In the genomic region with DNA sequence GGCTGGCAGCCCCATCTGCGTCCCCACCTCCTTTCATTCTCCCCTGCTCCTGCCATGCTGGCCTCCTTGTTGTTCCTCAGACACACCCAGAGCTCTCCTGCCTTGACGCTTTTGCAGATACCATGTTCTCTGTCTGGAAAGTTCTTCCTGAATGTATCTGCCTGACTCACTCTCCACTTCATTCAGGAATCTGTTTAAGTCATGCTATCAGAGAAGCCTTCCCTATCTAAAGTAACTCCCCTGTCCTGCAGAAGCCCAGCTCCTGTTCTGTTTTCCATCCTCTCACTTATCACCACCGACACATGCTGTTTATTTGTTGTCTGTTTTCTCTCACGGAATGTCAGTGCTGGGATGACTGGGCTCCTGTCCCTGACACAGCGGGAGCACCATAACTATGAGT, we compare ENCODE assay signal across 34 cellular contexts.
DNase-seq lines count a peak whose midpoint lies in the region; ATAC-seq, FAIRE-seq and TF ChIP-seq lines count a peak whose summit lies in the region.
"Had no signal": no experiment of that assay in that cellular context is flagged by ENCODE, and none has a peak within 500 bp of the region (broad histone marks: within the 10 kb centered on the region; RNA-seq: fewer than 3 reads in every experiment).

No MANE protein-coding gene starts in this region.

- CTCF ChIA-PET in IMR-90 (lab: Yijun Ruan, JAX), result interaction anchor here (1.1 to 1.6 kb wide), 2 partner anchors 15 to 18 kb away, joined by 3 to 7 read pairs; no protein-coding TSS in a partner anchor

- no peak overlapping the region; the same call in 1 of the 2 replicates for H3K4ac ChIP-seq in IMR-90 (ENCODE audit: low read depth, low read length)
- H3K4ac ChIP-seq in mesendoderm (ENCODE audit: low read depth, low read length), result no peak overlapping the region

- POLR2A ChIA-PET in IMR-90 (lab: Charles Lee; ENCODE audit: unreplicated experiment), result no interaction called here

- no peak overlapping the region for H4K5ac ChIP-seq in IMR-90 (ENCODE audit: low read depth, low read length)
- H4K5ac ChIP-seq in mesendoderm (ENCODE audit: low read length), result no peak overlapping the region

- H3K18ac ChIP-seq in IMR-90 (ENCODE audit: low read depth, low read length), result no peak overlapping the region
- no peak overlapping the region for H3K18ac ChIP-seq in mesendoderm (ENCODE audit: low read length)

- ATAC-seq in IMR-90 (ENCODE audit: low read depth) (peak; percentile 51; the same call in 1 of the 2 replicates), heart left ventricle (peak; percentile 86 to 88 (median 88)), HG03280 (IDR thresholded peaks at IDR 0.05; ENCODE audit: unreplicated experiment) (no peak), GM18861 (IDR thresholded peaks at IDR 0.05; ENCODE audit: unreplicated experiment) (no peak)
- ATAC-seq: esophagus mucosa; left lung; naive thymus-derived CD8-positive, alpha-beta T cell; stimulated activated memory B cell treated with anti-CD40 and anti-IgM and Interleukin-4, amounts not matched to agents 10 μg/mL and 1 μg/mL and 100 μg/mL, for 72 hours had no signal

- dilution Hi-C loops in IMR-90 (cut with HindIII; ENCODE audit: low sequenced_read_pairs, unreplicated experiment), result no loop called here

- H3K36me3 ChIP-seq in IMR-90 (ENCODE audit: control insufficient read depth, insufficient read depth, low read length), result no peaks in the 10 kb centered on the region
- H3K36me3 ChIP-seq in astrocyte (ENCODE audit: insufficient read depth, low read length), result no peaks in the 10 kb centered on the region
- peaks cover 0 to 5% (median 0%) of the 10 kb centered on the region in 9 donors for H3K36me3 ChIP-seq in heart left ventricle
- H3K36me3 ChIP-seq in mesendoderm (ENCODE audit: control insufficient read depth, insufficient read depth, low read length), result no peaks in the 10 kb centered on the region
- H3K36me3 ChIP-seq in Karpas-422 (ENCODE audit: insufficient read depth, low read length), result no peaks in the 10 kb centered on the region
- H3K36me3 ChIP-seq: BLaER1, left lung, upper lobe of left lung had no signal

- H4K91ac ChIP-seq in IMR-90 (ENCODE audit: insufficient read depth, low read depth, low read length), result no peak overlapping the region

- H3K27me3 Mint-ChIP-seq in astrocyte (ENCODE audit: low read depth, unreplicated experiment), result no peaks in the 10 kb centered on the region
- peaks cover 2% of the 10 kb centered on the region for H3K27me3 Mint-ChIP-seq in activated CD4-positive, alpha-beta T cell treated with anti-CD3 and anti-CD28 coated beads, Interleukin-2, amount 10 ng/mL, durations not matched to agents 24 days and 14 days
- H3K27me3 Mint-ChIP-seq: activated B cell treated with CpG ODN at 0.5 μM for 24 hours; activated T-cell treated with anti-CD3 and anti-CD28 coated beads, Interleukin-2, amount 50 U/mL, for 24 hours; dendritic cell treated with granulocyte-macrophage colony-stimulating factor and Interleukin-4, amounts not matched to agents 40 ng/mL and 50 ng/mL, for 4 days had no signal

- H2AFZ ChIP-seq in IMR-90 (replicated peaks; ENCODE audit: low read length, poor library complexity), result no peak overlapping the region
- no peak overlapping the region for H2AFZ ChIP-seq in astrocyte (ENCODE audit: low read depth, low read length)
- no peak overlapping the region for H2AFZ ChIP-seq in Karpas-422 (ENCODE audit: low read length)

- TF ChIP-seq POLR2A in IMR-90 (IDR thresholded peaks at IDR 0.05; ENCODE audit: low read depth, low read length) (no peak), heart left ventricle (IDR thresholded peaks at IDR 0.05) (no peak)

- H4K20me1 ChIP-seq in IMR-90 (ENCODE audit: insufficient read depth, low read length) (no peaks in the 10 kb centered on the region), astrocyte (ENCODE audit: insufficient read depth, low read length) (no peaks in the 10 kb centered on the region), Karpas-422 (ENCODE audit: insufficient read depth, low read depth, low read length) (no peaks in the 10 kb centered on the region)
- H4K20me1 ChIP-seq: BLaER1 had no signal

- no peak overlapping the region for H2BK20ac ChIP-seq in IMR-90 (ENCODE audit: low read depth, low read length)

- H3K4me1 Mint-ChIP-seq in astrocyte (ENCODE audit: low read depth, unreplicated experiment), result peaks cover 29% of the 10 kb centered on the region
- H3K4me1 Mint-ChIP-seq in activated CD4-positive, alpha-beta T cell treated with anti-CD3 and anti-CD28 coated beads, Interleukin-2, amount 10 ng/mL, durations not matched to agents 24 days and 14 days, result no peaks in the 10 kb centered on the region
- H3K4me1 Mint-ChIP-seq: activated B cell treated with CpG ODN at 0.5 μM for 24 hours; activated naive CD8-positive, alpha-beta T cell treated with anti-CD3 and anti-CD28 coated beads, Interleukin-2, amount 10 ng/mL, durations not matched to agents 7 days and 5 days; central memory CD8-positive, alpha-beta T cell; naive thymus-derived CD8-positive, alpha-beta T cell; stimulated activated memory B cell treated with anti-CD40 and anti-IgM and Interleukin-4, amounts not matched to agents 10 μg/mL and 1 μg/mL and 100 μg/mL, for 72 hours had no signal

- DNase-seq in IMR-90, result peak; percentile 10
- DNase-seq in astrocyte (ENCODE audit: low read depth), result peak; percentile 46
- peak in 1 of 5 donors; percentile 82 for DNase-seq in heart left ventricle
- DNase-seq in mesendoderm, result peak; percentile 75
- no peak for DNase-seq in Karpas-422
- no peak for DNase-seq in activated CD4-positive, alpha-beta T cell treated with anti-CD3 and anti-CD28 coated beads, Interleukin-2, amount 10 ng/mL, durations not matched to agents 24 days and 14 days
- DNase-seq: activated B cell treated with CpG ODN at 0.5 μM for 24 hours; activated CD4-positive, alpha-beta T cell treated with anti-CD3 and anti-CD28 coated beads, Interleukin-2, amount 50 U/mL, for 1 hour; activated effector memory CD4-positive, alpha-beta T cell treated with anti-CD3 and anti-CD28 coated beads, Interleukin-2, amount 50 U/mL, for 16 hours; activated naive CD8-positive, alpha-beta T cell treated with anti-CD3 and anti-CD28 coated beads, Interleukin-2, amount 10 ng/mL, durations not matched to agents 7 days and 5 days; activated T-cell treated with anti-CD3 and anti-CD28 coated beads, Interleukin-2, amount 50 U/mL, for 24 hours; H9; Kasumi-1; left lung; naive thymus-derived CD8-positive, alpha-beta T cell; NCI-H1417 treated with DMSO at 0.1 percent for 48 hours; NCI-H2029 treated with DMSO at 0.1 percent for 48 hours; NCI-H2227 treated with DMSO at 0.1 percent for 48 hours; NCI-H748 treated with DMSO at 0.1 percent for 48 hours; nucleus accumbens; substantia nigra; T-helper 1 cell; upper lobe of left lung had no signal

- peak; percentile 23 for FAIRE-seq in astrocyte (lab: Jason Lieb, UNC)
- FAIRE-seq: frontal cortex, GM12891 had no signal

- peaks cover 4% of the 10 kb centered on the region for H3K9me3 Mint-ChIP-seq in astrocyte (ENCODE audit: unreplicated experiment)
- H3K9me3 Mint-ChIP-seq in activated CD4-positive, alpha-beta T cell treated with anti-CD3 and anti-CD28 coated beads, Interleukin-2, amount 10 ng/mL, durations not matched to agents 24 days and 14 days, result no peaks in the 10 kb centered on the region
- H3K9me3 Mint-ChIP-seq: activated B cell treated with CpG ODN at 0.5 μM for 24 hours; activated naive CD8-positive, alpha-beta T cell treated with anti-CD3 and anti-CD28 coated beads, Interleukin-2, amount 10 ng/mL, durations not matched to agents 7 days and 5 days; activated T-cell treated with anti-CD3 and anti-CD28 coated beads, Interleukin-2, amount 50 U/mL, for 24 hours; central memory CD8-positive, alpha-beta T cell; dendritic cell treated with granulocyte-macrophage colony-stimulating factor and Interleukin-4, amounts not matched to agents 40 ng/mL and 50 ng/mL, for 4 days; H9; naive thymus-derived CD8-positive, alpha-beta T cell; stimulated activated memory B cell treated with anti-CD40 and anti-IgM and Interleukin-4, amounts not matched to agents 10 μg/mL and 1 μg/mL and 100 μg/mL, for 72 hours had no signal

- TF ChIP-seq RAD21 in IMR-90 (IDR thresholded peaks at IDR 0.05; ENCODE audit: low read length), result no peak

- intact Hi-C loops in IMR-90 (cut with micrococcal nuclease) (no loop called here), heart left ventricle (cut with DNase I) (loop anchor here in 1 of 10 donors (5.0 kb wide), 1 partner anchor 80 kb away; a partner anchor contains a TSS)
- intact Hi-C loops in activated CD4-positive, alpha-beta T cell treated with anti-CD3 and anti-CD28 coated beads, Interleukin-2, amount 10 ng/mL, durations not matched to agents 24 days and 14 days (cut with micrococcal nuclease), result no loop called here

- H3K79me2 ChIP-seq in astrocyte (ENCODE audit: insufficient read depth, low read length) (no peaks in the 10 kb centered on the region), mesendoderm (ENCODE audit: control insufficient read depth, insufficient read depth, low read length) (no peaks in the 10 kb centered on the region), Karpas-422 (ENCODE audit: low read length) (no peaks in the 10 kb centered on the region)

- H3K56ac ChIP-seq in IMR-90 (ENCODE audit: extremely low read depth, insufficient read depth, low read length), result no peak overlapping the region
- H3K56ac ChIP-seq in mesendoderm (ENCODE audit: low read length), result no peak overlapping the region

- TF ChIP-seq CTCF in IMR-90 (conservative IDR thresholded peaks at IDR 0.05; ENCODE audit: low read depth, low read length) (no peak), astrocyte (IDR thresholded peaks at IDR 0.05; ENCODE audit: insufficient read depth, low read depth, low read length) (no peak), heart left ventricle (IDR thresholded peaks at IDR 0.05) (no peak)

- no TSS peak for BruUV-seq in IMR-90 (replicated peaks; lab: Mats Ljungman, UMichigan)

- H3K9ac ChIP-seq in IMR-90 (ENCODE audit: low read depth, low read length) (no peak overlapping the region), astrocyte (ENCODE audit: low read length) (no peak overlapping the region), mesendoderm (ENCODE audit: low read length) (no peak overlapping the region), Karpas-422 (ENCODE audit: low read length) (no peak overlapping the region)
- H3K9ac ChIP-seq: BLaER1 had no signal

- H3K4me1 ChIP-seq in IMR-90 (ENCODE audit: control insufficient read depth, insufficient read depth, low read length), result peaks cover 5% of the 10 kb centered on the region
- H3K4me1 ChIP-seq in astrocyte (ENCODE audit: insufficient read depth, low read length), result peaks cover 12% of the 10 kb centered on the region
- peaks cover 0 to 27% (median 3%) of the 10 kb centered on the region in 12 donors for H3K4me1 ChIP-seq in heart left ventricle
- H3K4me1 ChIP-seq in mesendoderm (ENCODE audit: control insufficient read depth, low read depth, low read length), result peaks cover 2% of the 10 kb centered on the region
- no peaks in the 10 kb centered on the region for H3K4me1 ChIP-seq in Karpas-422 (ENCODE audit: low read length)
- H3K4me1 ChIP-seq: ascending aorta, left lung, upper lobe of left lung had no signal

- no peak overlapping the region for H3K4me2 ChIP-seq in IMR-90 (ENCODE audit: low read depth, low read length)
- no peak overlapping the region for H3K4me2 ChIP-seq in astrocyte (ENCODE audit: low read length)
- H3K4me2 ChIP-seq in mesendoderm (ENCODE audit: low read length), result no peak overlapping the region
- no peak overlapping the region for H3K4me2 ChIP-seq in Karpas-422 (ENCODE audit: low read depth, low read length, poor library complexity, severe bottlenecking)
- H3K4me2 ChIP-seq: BLaER1 had no signal

- no peak overlapping the region for H2AK9ac ChIP-seq in IMR-90 (replicated peaks; ENCODE audit: low read depth, low read length, poor library complexity)

- peaks cover 14% of the 10 kb centered on the region for H3K27me3 ChIP-seq in IMR-90 (ENCODE audit: control insufficient read depth, insufficient read depth, low read length)
- peaks cover 2% of the 10 kb centered on the region for H3K27me3 ChIP-seq in astrocyte (ENCODE audit: insufficient read depth, low read length)
- no peaks in the 10 kb centered on the region for H3K27me3 ChIP-seq in heart left ventricle
- H3K27me3 ChIP-seq in mesendoderm (ENCODE audit: insufficient read depth, low read length, poor library complexity), result no peaks in the 10 kb centered on the region
- H3K27me3 ChIP-seq in Karpas-422 (ENCODE audit: low read length), result no peaks in the 10 kb centered on the region
- H3K27me3 ChIP-seq: ascending aorta, BLaER1, left lung, upper lobe of left lung had no signal

- peaks cover 7% of the 10 kb centered on the region; the same call in 1 of the 2 replicates for H3K9me1 ChIP-seq in IMR-90 (ENCODE audit: insufficient read depth, low read length)

- no peaks in the 10 kb centered on the region for H3K9me2 ChIP-seq in Karpas-422 (replicated peaks; ENCODE audit: insufficient read depth, low read length)

- H3K4me3 ChIP-seq in IMR-90 (ENCODE audit: insufficient read depth, low read depth, low read length) (no peak overlapping the region), astrocyte (ENCODE audit: insufficient read depth, low read depth, low read length) (no peak overlapping the region), heart left ventricle (no peak overlapping the region), mesendoderm (ENCODE audit: low read length) (no peak overlapping the region), Karpas-422 (ENCODE audit: low read length) (no peak overlapping the region)
- H3K4me3 ChIP-seq: ascending aorta, BLaER1, left lung, upper lobe of left lung had no signal

- in situ Hi-C loops in IMR-90 (cut with MboI; ENCODE audit: low sequenced_read_pairs), result no loop called here

- H3K23ac ChIP-seq in IMR-90 (ENCODE audit: low read depth, low read length) (no peak overlapping the region), mesendoderm (ENCODE audit: low read length) (no peak overlapping the region)

- no peaks in the 10 kb centered on the region for H3K79me1 ChIP-seq in IMR-90 (ENCODE audit: low read depth in 1 of 2, low read length in 2 of 2)
- H3K79me1 ChIP-seq in mesendoderm (ENCODE audit: low read length), result no peaks in the 10 kb centered on the region

- H2BK120ac ChIP-seq in IMR-90 (ENCODE audit: low read depth, low read length), result no peak overlapping the region
- no peak overlapping the region for H2BK120ac ChIP-seq in mesendoderm (ENCODE audit: low read depth, low read length)

- H3K9me3 ChIP-seq in IMR-90 (ENCODE audit: control insufficient read depth, insufficient read depth, low read length), result no peaks in the 10 kb centered on the region
- no peaks in the 10 kb centered on the region for H3K9me3 ChIP-seq in astrocyte (ENCODE audit: insufficient read depth, low read depth, low read length)
- H3K9me3 ChIP-seq in heart left ventricle, result no peaks in the 10 kb centered on the region
- H3K9me3 ChIP-seq in Karpas-422 (ENCODE audit: low read length), result no peaks in the 10 kb centered on the region
- H3K9me3 ChIP-seq: ascending aorta, BLaER1, left lung, upper lobe of left lung had no signal

- 89% methylated on average over 3 of the region's 5 CpGs; no CpG with 5 or more reads in 1 of the 2 experiments for WGBS in IMR-90 (ENCODE audit: extremely low coverage in 2 of 2, insufficient read length in 1 of 2), 2 experiments
- WGBS in heart left ventricle, 4 donors, result 48 to 69% (median 56%) methylated on average over 5 of the region's 5 CpGs
- WGBS in mesendoderm (ENCODE audit: extremely low coverage, insufficient coverage, low lambda C conversion rate), result no CpG with 5 or more reads among the region's 5 CpGs

- peaks cover 42% of the 10 kb centered on the region for H3K36me3 Mint-ChIP-seq in astrocyte (ENCODE audit: low read depth, unreplicated experiment)
- no peaks in the 10 kb centered on the region for H3K36me3 Mint-ChIP-seq in activated CD4-positive, alpha-beta T cell treated with anti-CD3 and anti-CD28 coated beads, Interleukin-2, amount 10 ng/mL, durations not matched to agents 24 days and 14 days (ENCODE audit: low read depth)
- H3K36me3 Mint-ChIP-seq: activated naive CD8-positive, alpha-beta T cell treated with anti-CD3 and anti-CD28 coated beads, Interleukin-2, amount 10 ng/mL, durations not matched to agents 7 days and 5 days; naive thymus-derived CD8-positive, alpha-beta T cell; stimulated activated memory B cell treated with anti-CD40 and anti-IgM and Interleukin-4, amounts not matched to agents 10 μg/mL and 1 μg/mL and 100 μg/mL, for 72 hours had no signal

- H3K27ac ChIP-seq in IMR-90 (ENCODE audit: insufficient read depth, low read length), result no peak overlapping the region
- H3K27ac ChIP-seq in astrocyte (ENCODE audit: low read depth, low read length), result no peak overlapping the region
- H3K27ac ChIP-seq in heart left ventricle, result peak overlapping the region in 6 of 12 donors; percentile 31 to 59 (median 42)
- H3K27ac ChIP-seq in mesendoderm (ENCODE audit: low read depth, low read length), result no peak overlapping the region
- no peak overlapping the region for H3K27ac ChIP-seq in Karpas-422 (ENCODE audit: low read length)
- H3K27ac ChIP-seq: ascending aorta, BLaER1, HL-60, left lung, upper lobe of left lung had no signal

- H4K8ac ChIP-seq in IMR-90 (ENCODE audit: low read depth in 2 of 2, low read length in 2 of 2) (no peak overlapping the region), mesendoderm (ENCODE audit: low read depth, low read length) (no peak overlapping the region)

- H2BK15ac ChIP-seq in IMR-90 (ENCODE audit: low read depth, low read length) (no peak overlapping the region), mesendoderm (replicated peaks; ENCODE audit: low read depth) (no peak overlapping the region)

- H2BK5ac ChIP-seq in IMR-90 (ENCODE audit: low read depth, low read length, poor library complexity, severe bottlenecking) (no peak overlapping the region), mesendoderm (ENCODE audit: low read length) (no peak overlapping the region)

- peak overlapping the region; percentile 60 for H3K27ac Mint-ChIP-seq in astrocyte (ENCODE audit: unreplicated experiment)
- no peak overlapping the region for H3K27ac Mint-ChIP-seq in activated CD4-positive, alpha-beta T cell treated with anti-CD3 and anti-CD28 coated beads, Interleukin-2, amount 10 ng/mL, durations not matched to agents 24 days and 14 days
- H3K27ac Mint-ChIP-seq: activated B cell treated with CpG ODN at 0.5 μM for 24 hours; activated naive CD8-positive, alpha-beta T cell treated with anti-CD3 and anti-CD28 coated beads, Interleukin-2, amount 10 ng/mL, durations not matched to agents 7 days and 5 days; activated T-cell treated with anti-CD3 and anti-CD28 coated beads, Interleukin-2, amount 50 U/mL, for 24 hours; dendritic cell treated with granulocyte-macrophage colony-stimulating factor and Interleukin-4, amounts not matched to agents 40 ng/mL and 50 ng/mL, for 4 days; H9; stimulated activated memory B cell treated with anti-CD40 and anti-IgM and Interleukin-4, amounts not matched to agents 10 μg/mL and 1 μg/mL and 100 μg/mL, for 72 hours had no signal

- no peak overlapping the region for H3K4me3 Mint-ChIP-seq in astrocyte (ENCODE audit: unreplicated experiment)
- H3K4me3 Mint-ChIP-seq in activated CD4-positive, alpha-beta T cell treated with anti-CD3 and anti-CD28 coated beads, Interleukin-2, amount 10 ng/mL, durations not matched to agents 24 days and 14 days, result no peak overlapping the region
- H3K4me3 Mint-ChIP-seq: activated B cell treated with CpG ODN at 0.5 μM for 24 hours; activated naive CD8-positive, alpha-beta T cell treated with anti-CD3 and anti-CD28 coated beads, Interleukin-2, amount 10 ng/mL, durations not matched to agents 7 days and 5 days; activated T-cell treated with anti-CD3 and anti-CD28 coated beads, Interleukin-2, amount 50 U/mL, for 24 hours; central memory CD8-positive, alpha-beta T cell; dendritic cell treated with granulocyte-macrophage colony-stimulating factor and Interleukin-4, amounts not matched to agents 40 ng/mL and 50 ng/mL, for 4 days; H9; naive thymus-derived CD8-positive, alpha-beta T cell; stimulated activated memory B cell treated with anti-CD40 and anti-IgM and Interleukin-4, amounts not matched to agents 10 μg/mL and 1 μg/mL and 100 μg/mL, for 72 hours had no signal

- H2AK5ac ChIP-seq in IMR-90 (ENCODE audit: low read depth, low read length) (no peak overlapping the region), mesendoderm (ENCODE audit: low read length) (no peak overlapping the region)

- H3K14ac ChIP-seq in IMR-90 (replicated peaks; ENCODE audit: low read depth, low read length), result no peak overlapping the region

Comparison
In these comparisons a context has a peak if more than half of its experiments do, and no peak if none do; other contexts are left out.
1. ATAC-seq: peak in IMR-90 (single experiment) and heart left ventricle (4 of 4); none in HG03280 (single experiment) and GM18861 (single experiment).
2. DNase-seq: peak in IMR-90 (single experiment), astrocyte (single experiment) and mesendoderm (single experiment); none in Karpas-422 (single experiment) and activated CD4-positive, alpha-beta T cell treated with anti-CD3 and anti-CD28 coated beads, Interleukin-2, amount 10 ng/mL, durations not matched to agents 24 days and 14 days (single experiment).